In genomic region chr16:57084257-57084770, GRCh38 we compare ENCODE assay signal across 8 cellular contexts. TPM values are rescaled to one million over a fixed set of nuclear protein-coding genes. Genes with fewer than 3 reads are reported as not detected.
DNase-seq lines count a peak whose midpoint lies in the region; ATAC-seq and TF ChIP-seq lines count a peak whose summit lies in the region.

No MANE protein-coding gene starts in this region.

- no peaks in the 10 kb centered on the region for H3K9me3 Mint-ChIP-seq in activated naive CD8-positive, alpha-beta T cell treated with anti-CD3 and anti-CD28 coated beads for 36 hours

- no peaks in the 10 kb centered on the region for H3F3A ChIP-seq in SU-DHL-6 (ENCODE audit: insufficient read depth)

- TF ChIP-seq CTCF in KMS-11 (conservative IDR thresholded peaks at IDR 0.05; ENCODE audit: low read depth, low read length) = peak; percentile 96
- peak; percentile 97 for TF ChIP-seq CTCF in SU-DHL-6 (IDR thresholded peaks at IDR 0.05; ENCODE audit: insufficient read depth, low read length, poor library complexity, severe bottlenecking)
- peak; percentile 97 for TF ChIP-seq CTCF in psoas muscle (IDR thresholded peaks at IDR 0.05)

- ATAC-seq in psoas muscle (peak; percentile 83 to 93 (median 88)), GM21367 (IDR thresholded peaks at IDR 0.05; ENCODE audit: unreplicated experiment) (no peak)

- no peaks in the 10 kb centered on the region for H3K9me2 ChIP-seq in SU-DHL-6 (replicated peaks; ENCODE audit: insufficient read depth, low read length)

- no peak overlapping the region for H3K4me3 ChIP-seq in KMS-11 (IDR thresholded peaks at IDR 0.05; ENCODE audit: insufficient read depth, low read depth, low read length)
- no peak overlapping the region for H3K4me3 ChIP-seq in SU-DHL-6 (ENCODE audit: insufficient read depth, low read length, poor library complexity, severe bottlenecking)
- no peak overlapping the region for H3K4me3 ChIP-seq in psoas muscle

- H3K4me2 ChIP-seq in KMS-11 (peak overlapping the region; percentile 35; the same call in 1 of the 2 replicates), SU-DHL-6 (ENCODE audit: low read depth, low read length, poor library complexity, severe bottlenecking) (no peak overlapping the region)

- no peak overlapping the region for H3K9ac ChIP-seq in KMS-11
- H3K9ac ChIP-seq in SU-DHL-6 (ENCODE audit: low read length) = no peak overlapping the region

- peaks cover 3% of the 10 kb centered on the region for H3K36me3 Mint-ChIP-seq in activated naive CD8-positive, alpha-beta T cell treated with anti-CD3 and anti-CD28 coated beads for 36 hours

- peak overlapping the region; percentile 76 for H3K27ac Mint-ChIP-seq in activated naive CD8-positive, alpha-beta T cell treated with anti-CD3 and anti-CD28 coated beads for 36 hours

- no peaks in the 10 kb centered on the region for H3K79me2 ChIP-seq in KMS-11 (ENCODE audit: insufficient read depth, low read depth)
- no peaks in the 10 kb centered on the region for H3K79me2 ChIP-seq in SU-DHL-6 (ENCODE audit: insufficient read depth, low read length)

- H3K27me3 Mint-ChIP-seq in activated naive CD8-positive, alpha-beta T cell treated with anti-CD3 and anti-CD28 coated beads for 36 hours = no peaks in the 10 kb centered on the region

- peaks cover 21% of the 10 kb centered on the region for H3K4me1 Mint-ChIP-seq in activated naive CD8-positive, alpha-beta T cell treated with anti-CD3 and anti-CD28 coated beads for 36 hours

- H3K4me1 ChIP-seq in KMS-11 (ENCODE audit: low read depth, poor library complexity, severe bottlenecking) (peaks cover 4% of the 10 kb centered on the region), psoas muscle (no peaks in the 10 kb centered on the region)

- H2AFZ ChIP-seq in KMS-11 (ENCODE audit: low read depth) (peak overlapping the region; percentile 29; the same call in 1 of the 2 replicates), SU-DHL-6 (ENCODE audit: low read depth, low read length, severe bottlenecking) (peak overlapping the region; percentile 29)

- intact Hi-C loops in cardiac septum (cut with DNase I) = loop anchor here (1.0 to 10.0 kb wide), 2 partner anchors 84 to 330 kb away; no protein-coding TSS in a partner anchor
- intact Hi-C loops in psoas muscle (cut with DNase I) = loop anchor here (1.0 to 10.0 kb wide), 4 partner anchors 83 to 330 kb away; no protein-coding TSS in a partner anchor

- no peaks in the 10 kb centered on the region for H4K20me1 ChIP-seq in KMS-11 (ENCODE audit: insufficient read depth)
- H4K20me1 ChIP-seq in SU-DHL-6 (ENCODE audit: low read depth, low read length) = no peaks in the 10 kb centered on the region

- peak overlapping the region; percentile 6 for H3K4me3 Mint-ChIP-seq in activated naive CD8-positive, alpha-beta T cell treated with anti-CD3 and anti-CD28 coated beads for 36 hours

- H3K27ac ChIP-seq in KMS-11 (no peak overlapping the region), SU-DHL-6 (ENCODE audit: low read depth, low read length) (no peak overlapping the region), psoas muscle (no peak overlapping the region)

- H3K27me3 ChIP-seq in KMS-11 (ENCODE audit: insufficient read depth, low read depth) (no peaks in the 10 kb centered on the region), SU-DHL-6 (ENCODE audit: low read length) (no peaks in the 10 kb centered on the region), psoas muscle (ENCODE audit: insufficient read depth in 3 of 3, low read length in 2 of 3) (no peaks in the 10 kb centered on the region)

- peak; percentile 68 for DNase-seq in NCI-H82 (lab: John Stamatoyannopoulos, UW)
- DNase-seq in NCI-H82 treated with DMSO at 0.1 percent for 48 hours (lab: John Stamatoyannopoulos, UW; ENCODE audit: unreplicated experiment) = no peak
- peak; percentile 73 for DNase-seq in activated naive CD8-positive, alpha-beta T cell treated with anti-CD3 and anti-CD28 coated beads for 36 hours
- DNase-seq in cardiac septum (ENCODE audit: low spot score) = peak; percentile 89
- peak; percentile 65 to 75 for DNase-seq in psoas muscle

- no peaks in the 10 kb centered on the region for H3K9me3 ChIP-seq in SU-DHL-6 (ENCODE audit: insufficient read depth, low read length)
- no peaks in the 10 kb centered on the region for H3K9me3 ChIP-seq in psoas muscle

- WGBS in psoas muscle, 3 donors = 12 to 15% (median 13%) methylated on average over 9 of the region's 9 CpGs

- no peaks in the 10 kb centered on the region for H3K36me3 ChIP-seq in KMS-11 (ENCODE audit: insufficient read depth)
- no peaks in the 10 kb centered on the region for H3K36me3 ChIP-seq in SU-DHL-6 (ENCODE audit: low read length)
- H3K36me3 ChIP-seq in psoas muscle (ENCODE audit: insufficient read depth in 1 of 2, low read depth in 1 of 2) = no peaks in the 10 kb centered on the region

RNA-seq across cellular contexts. Expression of gene CPNE2, which starts 8.1 kb away (rescaled TPM):
- 10 to 100 TPM; 10.4 TPM for total RNA-seq in activated naive CD8-positive, alpha-beta T cell treated with anti-CD3 and anti-CD28 coated beads for 36 hours
- 9.6 TPM for total RNA-seq in cardiac septum
- 10 to 100 TPM in 2 of 4 donors, 1 to 10 TPM in 2; 8.1 to 12.4 (median 10.5) TPM for total RNA-seq in psoas muscle
- 10 to 100 TPM; 15.1 to 16.9 (median 16.2) TPM for polyA plus RNA-seq in psoas muscle
